ENCODE assay signal across 1 cellular context in the genomic region with DNA sequence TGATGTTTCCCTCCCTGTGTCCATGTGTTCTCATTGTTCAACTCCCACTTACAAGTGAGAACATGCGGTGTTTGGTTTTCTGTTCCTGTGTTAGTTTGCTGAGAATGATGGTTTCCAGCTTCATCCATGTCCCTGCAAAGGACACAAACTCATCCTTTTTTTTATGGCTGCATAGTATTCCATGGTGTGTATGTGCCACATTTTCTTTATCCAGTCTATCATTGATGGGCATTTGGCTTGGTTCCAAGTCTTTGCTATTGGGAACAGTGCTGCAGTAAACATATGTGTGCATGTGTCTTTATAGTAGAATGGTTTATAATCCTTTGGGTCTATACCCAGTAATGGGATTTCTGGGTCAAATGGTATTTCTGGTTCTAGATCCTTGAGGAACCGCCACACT. TPM values are rescaled to one million over a fixed set of nuclear protein-coding genes. Genes with fewer than 3 reads are reported as not detected.
"Had no signal": no experiment of that assay in that cellular context is flagged by ENCODE, and none has a peak within 500 bp of the region (broad histone marks: within the 10 kb centered on the region; RNA-seq: fewer than 3 reads in every experiment).

No MANE protein-coding gene starts in this region.

RNA-seq across cellular contexts. Expression of gene PIH1D2, which starts 27.2 kb away (rescaled TPM):
- total RNA-seq: T-helper 1 cell treated with Interleukin-12 subunit alpha and Interleukin-12 subunit beta and Interleukin-4 antibody, amounts not matched to agents 30 ng/mL and 1 ng/mL, for 36 hours had no signal
